Comparison of ENCODE assay signal across 1 cellular context in the genomic region with DNA sequence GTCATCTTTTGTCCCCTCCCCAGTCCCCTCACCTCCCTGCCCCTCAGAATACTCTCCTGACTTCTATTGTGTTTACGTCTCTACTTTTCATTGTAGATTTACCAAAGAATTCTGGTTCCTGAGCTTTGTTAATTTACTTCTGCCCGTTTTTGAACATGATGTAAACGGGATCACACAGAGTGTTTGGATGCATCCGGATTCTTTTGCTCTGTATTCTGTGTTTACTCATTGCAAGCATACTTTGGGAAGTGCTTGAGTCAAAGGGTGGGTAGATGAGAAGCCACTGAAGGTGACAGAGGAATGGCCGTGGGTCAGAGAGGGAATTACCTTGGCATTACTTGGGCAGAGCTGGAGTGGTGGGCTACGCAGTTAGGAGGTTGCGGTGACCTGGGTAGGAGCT.
TF ChIP-seq lines count a peak whose summit lies in the region.

No MANE protein-coding gene starts in this region.

TF ChIP-seq in WTC11, 78 proteins besides CTCF, POLR2A, EP300 and RAD21 (continued from another document):
- no peak for TF ChIP-seq SMAD3 (CRISPR knock-in tag; IDR thresholded peaks at IDR 0.05; ENCODE audit: borderline replicate concordance)
- no peak for TF ChIP-seq ESRRA (CRISPR knock-in tag; IDR thresholded peaks at IDR 0.05; ENCODE audit: borderline replicate concordance)
- TF ChIP-seq, protein P1, sequence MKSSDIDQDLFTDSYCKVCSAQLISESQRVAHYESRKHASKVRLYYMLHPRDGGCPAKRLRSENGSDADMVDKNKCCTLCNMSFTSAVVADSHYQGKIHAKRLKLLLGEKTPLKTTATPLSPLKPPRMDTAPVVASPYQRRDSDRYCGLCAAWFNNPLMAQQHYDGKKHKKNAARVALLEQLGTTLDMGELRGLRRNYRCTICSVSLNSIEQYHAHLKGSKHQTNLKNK (CRISPR knock-in tag; IDR thresholded peaks at IDR 0.05), result no peak
- no peak for TF ChIP-seq ETV6 (CRISPR knock-in tag; IDR thresholded peaks at IDR 0.05)
